In the genomic region with DNA sequence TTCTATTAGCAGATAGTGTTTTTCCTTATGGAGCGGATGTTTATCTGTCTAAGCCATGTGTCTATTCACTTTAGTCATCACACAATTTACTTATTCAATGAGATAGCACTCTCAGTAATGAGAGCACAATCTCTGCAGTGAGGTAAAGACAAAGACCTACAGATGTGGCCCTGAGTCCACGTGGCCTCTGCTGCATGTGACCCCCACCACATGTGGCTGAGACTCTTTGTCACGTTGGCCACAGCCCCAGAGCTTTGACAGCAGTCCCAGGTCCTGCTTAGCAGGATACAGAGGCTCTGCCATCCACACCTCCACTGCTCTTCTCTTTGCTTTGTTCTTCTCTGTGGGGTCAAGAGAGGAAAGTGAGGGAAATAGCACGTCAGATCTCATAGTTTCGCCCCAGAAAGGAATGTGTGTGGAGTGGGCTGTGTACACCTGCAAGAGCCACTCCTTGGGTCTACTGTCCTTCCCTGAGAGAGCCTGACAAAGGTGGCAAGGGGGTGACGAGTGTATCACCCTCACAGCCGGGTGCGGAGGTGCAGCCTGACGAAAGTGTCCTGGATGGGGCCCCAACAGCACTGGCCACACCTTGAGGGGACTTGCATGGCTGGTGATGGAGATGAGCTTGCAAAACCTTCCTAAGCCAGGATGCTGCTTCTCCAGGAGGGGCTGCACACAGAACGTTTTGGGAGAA, we compare ENCODE assay signal across 11 cellular contexts. TPM values are rescaled to one million over a fixed set of nuclear protein-coding genes. Genes with fewer than 3 reads are reported as not detected.
"Had no signal": no experiment of that assay in that cellular context is flagged by ENCODE, and none has a peak within 500 bp of the region (broad histone marks: within the 10 kb centered on the region; RNA-seq: fewer than 3 reads in every experiment).

No MANE protein-coding gene starts in this region.

- H3K36me3 Mint-ChIP-seq: mesothelial cell of epicardium had no signal

- H3K4me1 ChIP-seq: gastroesophageal sphincter had no signal

- H3K27ac ChIP-seq: epithelial cell of prostate, gastroesophageal sphincter, ovary, thyroid gland had no signal

- H3K27me3 ChIP-seq: ovary, thyroid gland had no signal

- H3K4me3 ChIP-seq: gastroesophageal sphincter, ovary, thyroid gland had no signal

- H3K4me3 Mint-ChIP-seq: mesothelial cell of epicardium had no signal

- ATAC-seq: gastroesophageal sphincter had no signal

- H3K27ac Mint-ChIP-seq: mesothelial cell of epicardium had no signal

- DNase-seq: activated CD4-positive, alpha-beta T cell treated with anti-CD3 and anti-CD28 coated beads, Interleukin-2, amount 50 U/mL, for 1 hour; activated naive CD4-positive, alpha-beta T cell treated with Interleukin-2 at 50 U/mL for 16 hours; cortex of kidney; effector memory CD4-positive, alpha-beta T cell; ovary; small intestine had no signal

- H3K4me1 Mint-ChIP-seq: mesothelial cell of epicardium had no signal

- H3K9me3 ChIP-seq: ovary, thyroid gland had no signal

- H3K36me3 ChIP-seq: gastroesophageal sphincter, ovary, thyroid gland had no signal

RNA-seq across cellular contexts. Expression of gene ZNF831, which starts 40.7 kb away (rescaled TPM):
- total RNA-seq: kidney epithelial cell had no signal
